ENCODE assay signal across 8 cellular contexts in genomic region chr12:131710464-131711457, GRCh38. TPM values are rescaled to one million over a fixed set of nuclear protein-coding genes. Genes with fewer than 3 reads are reported as not detected.
DNase-seq lines count a peak whose midpoint lies in the region; ATAC-seq and TF ChIP-seq lines count a peak whose summit lies in the region.

SFSWAP (plus strand) TSS chr12:131711090; CDS start chr12:131711230, 140 bp downstream.

- peaks cover 33% of the 10 kb centered on the region for H4K20me1 ChIP-seq in BLaER1

- CTCF ChIA-PET in activated CD4-positive, alpha-beta memory T cell treated with anti-CD3 and anti-CD28 coated beads, Interleukin-2, amount 10 ng/mL, durations not matched to agents 7 days and 5 days (lab: Charles Lee) = interaction anchor here (1.3 kb wide), 1 partner anchor 422 kb away, joined by 4 read pairs; no protein-coding TSS in a partner anchor

- H3K36me3 ChIP-seq in BLaER1 (peaks cover 27% of the 10 kb centered on the region), lung (ENCODE audit: control insufficient read depth in 2 of 2, insufficient read depth in 2 of 2, low read length in 2 of 2) (peaks cover 5 to 9% of the 10 kb centered on the region in 2 donors)

- no peaks in the 10 kb centered on the region for H3K9me3 ChIP-seq in BLaER1
- no peaks in the 10 kb centered on the region for H3K9me3 ChIP-seq in lung (ENCODE audit: control insufficient read depth in 2 of 2, insufficient read depth in 1 of 2, low read length in 1 of 2)

- peaks cover 3% of the 10 kb centered on the region for H3K27me3 Mint-ChIP-seq in activated CD4-positive, alpha-beta memory T cell treated with anti-CD3 and anti-CD28 coated beads, Interleukin-2, amount 10 ng/mL, durations not matched to agents 7 days and 5 days

- H3K4me3 Mint-ChIP-seq in activated CD4-positive, alpha-beta memory T cell treated with anti-CD3 and anti-CD28 coated beads, Interleukin-2, amount 10 ng/mL, durations not matched to agents 7 days and 5 days = peak within 1 kb of the TSS; percentile 88

- POLR2A ChIA-PET in activated CD4-positive, alpha-beta memory T cell treated with anti-CD3 and anti-CD28 coated beads, Interleukin-2, amount 10 ng/mL, durations not matched to agents 7 days and 5 days (lab: Charles Lee) = interaction anchor here (0.6 to 2.0 kb wide), 16 partner anchors 9 to 592 kb away, joined by 3 to 16 read pairs (median 4); partner anchors contain the start of genes EP400 and PUS1

- H3K4me1 ChIP-seq in BLaER1 = peaks cover 25% of the 10 kb centered on the region
- H3K4me1 ChIP-seq in lung (ENCODE audit: control insufficient read depth in 2 of 2, insufficient read depth in 2 of 2, low read length in 2 of 2) = peaks cover 8 to 12% of the 10 kb centered on the region in 2 donors

- H3K36me3 Mint-ChIP-seq in activated CD4-positive, alpha-beta memory T cell treated with anti-CD3 and anti-CD28 coated beads, Interleukin-2, amount 10 ng/mL, durations not matched to agents 7 days and 5 days (ENCODE audit: low read depth) = peaks cover 31% of the 10 kb centered on the region

- peak within 1 kb of the TSS; percentile 100 for H3K27ac ChIP-seq in BLaER1
- H3K27ac ChIP-seq in lung (ENCODE audit: low read depth in 1 of 2, low read length in 1 of 2) = peak within 1 kb of the TSS; percentile 84 to 94

- H3K4me1 Mint-ChIP-seq in activated CD4-positive, alpha-beta memory T cell treated with anti-CD3 and anti-CD28 coated beads, Interleukin-2, amount 10 ng/mL, durations not matched to agents 7 days and 5 days = peaks cover 28% of the 10 kb centered on the region

- H3K27me3 ChIP-seq in BLaER1 (no peaks in the 10 kb centered on the region), lung (ENCODE audit: control insufficient read depth, insufficient read depth) (no peaks in the 10 kb centered on the region)

- H3K9ac ChIP-seq in BLaER1 = peak within 1 kb of the TSS; percentile 99

- peak; percentile 83 for ATAC-seq in HG03378 (IDR thresholded peaks at IDR 0.05; ENCODE audit: unreplicated experiment)
- peak; percentile 93 for ATAC-seq in lung (ENCODE audit: insufficient read depth, low FRiP score)

- H3K4me3 ChIP-seq in BLaER1 (peak within 1 kb of the TSS; percentile 96), lung (peak within 1 kb of the TSS; percentile 75)

- TF ChIP-seq CTCF in lung (IDR thresholded peaks at IDR 0.05; ENCODE audit: control extremely low read depth, extremely low read depth) = no peak

- DNase-seq in NCI-H748 treated with DMSO at 0.1 percent for 48 hours (lab: John Stamatoyannopoulos, UW) = peak; percentile 26
- DNase-seq in activated CD4-positive, alpha-beta memory T cell treated with anti-CD3 and anti-CD28 coated beads, Interleukin-2, amount 10 ng/mL, durations not matched to agents 7 days and 5 days = peak; percentile 75
- peak; percentile 92 for DNase-seq in ecto neural progenitor cell (ENCODE audit: low spot score)
- DNase-seq in lung (ENCODE audit: low spot score) = peak; percentile 68
- DNase-seq in stimulated activated CD4-positive, alpha-beta T cell treated with anti-CD3 and anti-CD28 coated beads, TNF-alpha, amount 100 ng/mL, for 24 hours (ENCODE audit: low read depth in 3 of 3) = peak; percentile 57 to 75 (median 59)

- 0 to 1% methylated on average over 80 to 90 of the region's 90 CpGs for whole genome bisulfite sequencing in lung, 2 donors

- peak within 1 kb of the TSS; percentile 95 for H3K4me2 ChIP-seq in BLaER1

- no peaks in the 10 kb centered on the region for H3K9me3 Mint-ChIP-seq in activated CD4-positive, alpha-beta memory T cell treated with anti-CD3 and anti-CD28 coated beads, Interleukin-2, amount 10 ng/mL, durations not matched to agents 7 days and 5 days

- peak; percentile 89 for TF ChIP-seq POLR2A in GM19099 (IDR thresholded peaks at IDR 0.05; ENCODE audit: extremely low read depth, insufficient read length, low read depth)

- peak within 1 kb of the TSS; percentile 79 for H3K27ac Mint-ChIP-seq in activated CD4-positive, alpha-beta memory T cell treated with anti-CD3 and anti-CD28 coated beads, Interleukin-2, amount 10 ng/mL, durations not matched to agents 7 days and 5 days

RNA-seq across cellular contexts. Expression of gene SFSWAP, which starts in this region (rescaled TPM):
- total RNA-seq in activated CD4-positive, alpha-beta memory T cell treated with anti-CD3 and anti-CD28 coated beads, Interleukin-2, amount 10 ng/mL, durations not matched to agents 7 days and 5 days = 10 to 100 TPM; 43.7 to 48.0 TPM
- total RNA-seq in lung = 10 to 100 TPM; 45.3 to 49.9 TPM
- polyA plus RNA-seq in lung = 10 to 100 TPM; 23.3 to 34.7 TPM

Comparison
In these comparisons a context has a peak if more than half of its experiments do, and no peak if none do; other contexts are left out.
1. Peak in every context shown above with its lines: DNase-seq, ATAC-seq, H3K4me3 ChIP-seq and H3K27ac ChIP-seq.
2. DNase-seq: peak in every context shown above with its lines; median percentile 92 in ecto neural progenitor cell; 75 in activated CD4-positive, alpha-beta memory T cell treated with anti-CD3 and anti-CD28 coated beads, Interleukin-2, amount 10 ng/mL, durations not matched to agents 7 days and 5 days; 68 in lung; 59 in stimulated activated CD4-positive, alpha-beta T cell treated with anti-CD3 and anti-CD28 coated beads, TNF-alpha, amount 100 ng/mL, for 24 hours; 26 in NCI-H748 treated with DMSO at 0.1 percent for 48 hours.